ENCODE assay signal across 1 cellular context in genomic region chr4:75630932-75631320, GRCh38.
TF ChIP-seq lines count a peak whose summit lies in the region.

No MANE protein-coding gene starts in this region.

TF ChIP-seq in GM23338, 12 proteins besides CTCF, POLR2A, EP300 and RAD21 (continued from another document):
- TF ChIP-seq, protein P1, sequence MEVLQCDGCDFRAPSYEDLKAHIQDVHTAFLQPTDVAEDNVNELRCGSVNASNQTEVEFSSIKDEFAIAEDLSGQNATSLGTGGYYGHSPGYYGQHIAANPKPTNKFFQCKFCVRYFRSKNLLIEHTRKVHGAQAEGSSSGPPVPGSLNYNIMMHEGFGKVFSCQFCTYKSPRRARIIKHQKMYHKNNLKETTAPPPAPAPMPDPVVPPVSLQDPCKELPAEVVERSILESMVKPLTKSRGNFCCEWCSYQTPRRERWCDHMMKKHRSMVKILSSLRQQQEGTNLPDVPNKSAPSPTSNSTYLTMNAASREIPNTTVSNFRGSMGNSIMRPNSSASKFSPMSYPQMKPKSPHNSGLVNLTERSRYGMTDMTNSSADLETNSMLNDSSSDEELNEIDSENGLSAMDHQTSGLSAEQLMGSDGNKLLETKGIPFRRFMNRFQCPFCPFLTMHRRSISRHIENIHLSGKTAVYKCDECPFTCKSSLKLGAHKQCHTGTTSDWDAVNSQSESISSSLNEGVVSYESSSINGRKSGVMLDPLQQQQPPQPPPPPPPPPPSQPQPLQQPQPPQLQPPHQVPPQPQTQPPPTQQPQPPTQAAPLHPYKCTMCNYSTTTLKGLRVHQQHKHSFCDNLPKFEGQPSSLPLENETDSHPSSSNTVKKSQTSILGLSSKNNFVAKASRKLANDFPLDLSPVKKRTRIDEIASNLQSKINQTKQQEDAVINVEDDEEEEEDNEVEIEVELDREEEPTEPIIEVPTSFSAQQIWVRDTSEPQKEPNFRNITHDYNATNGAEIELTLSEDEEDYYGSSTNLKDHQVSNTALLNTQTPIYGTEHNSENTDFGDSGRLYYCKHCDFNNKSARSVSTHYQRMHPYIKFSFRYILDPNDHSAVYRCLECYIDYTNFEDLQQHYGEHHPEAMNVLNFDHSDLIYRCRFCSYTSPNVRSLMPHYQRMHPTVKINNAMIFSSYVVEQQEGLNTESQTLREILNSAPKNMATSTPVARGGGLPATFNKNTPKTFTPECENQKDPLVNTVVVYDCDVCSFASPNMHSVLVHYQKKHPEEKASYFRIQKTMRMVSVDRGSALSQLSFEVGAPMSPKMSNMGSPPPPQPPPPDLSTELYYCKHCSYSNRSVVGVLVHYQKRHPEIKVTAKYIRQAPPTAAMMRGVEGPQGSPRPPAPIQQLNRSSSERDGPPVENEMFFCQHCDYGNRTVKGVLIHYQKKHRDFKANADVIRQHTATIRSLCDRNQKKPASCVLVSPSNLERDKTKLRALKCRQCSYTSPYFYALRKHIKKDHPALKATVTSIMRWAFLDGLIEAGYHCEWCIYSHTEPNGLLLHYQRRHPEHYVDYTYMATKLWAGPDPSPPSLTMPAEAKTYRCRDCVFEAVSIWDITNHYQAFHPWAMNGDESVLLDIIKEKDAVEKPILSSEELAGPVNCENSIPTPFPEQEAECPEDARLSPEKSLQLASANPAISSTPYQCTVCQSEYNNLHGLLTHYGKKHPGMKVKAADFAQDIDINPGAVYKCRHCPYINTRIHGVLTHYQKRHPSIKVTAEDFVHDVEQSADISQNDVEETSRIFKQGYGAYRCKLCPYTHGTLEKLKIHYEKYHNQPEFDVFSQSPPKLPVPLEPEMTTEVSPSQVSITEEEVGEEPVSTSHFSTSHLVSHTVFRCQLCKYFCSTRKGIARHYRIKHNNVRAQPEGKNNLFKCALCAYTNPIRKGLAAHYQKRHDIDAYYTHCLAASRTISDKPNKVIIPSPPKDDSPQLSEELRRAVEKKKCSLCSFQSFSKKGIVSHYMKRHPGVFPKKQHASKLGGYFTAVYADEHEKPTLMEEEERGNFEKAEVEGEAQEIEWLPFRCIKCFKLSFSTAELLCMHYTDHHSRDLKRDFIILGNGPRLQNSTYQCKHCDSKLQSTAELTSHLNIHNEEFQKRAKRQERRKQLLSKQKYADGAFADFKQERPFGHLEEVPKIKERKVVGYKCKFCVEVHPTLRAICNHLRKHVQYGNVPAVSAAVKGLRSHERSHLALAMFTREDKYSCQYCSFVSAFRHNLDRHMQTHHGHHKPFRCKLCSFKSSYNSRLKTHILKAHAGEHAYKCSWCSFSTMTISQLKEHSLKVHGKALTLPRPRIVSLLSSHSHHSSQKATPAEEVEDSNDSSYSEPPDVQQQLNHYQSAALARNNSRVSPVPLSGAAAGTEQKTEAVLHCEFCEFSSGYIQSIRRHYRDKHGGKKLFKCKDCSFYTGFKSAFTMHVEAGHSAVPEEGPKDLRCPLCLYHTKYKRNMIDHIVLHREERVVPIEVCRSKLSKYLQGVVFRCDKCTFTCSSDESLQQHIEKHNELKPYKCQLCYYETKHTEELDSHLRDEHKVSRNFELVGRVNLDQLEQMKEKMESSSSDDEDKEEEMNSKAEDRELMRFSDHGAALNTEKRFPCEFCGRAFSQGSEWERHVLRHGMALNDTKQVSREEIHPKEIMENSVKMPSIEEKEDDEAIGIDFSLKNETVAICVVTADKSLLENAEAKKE (CRISPR knock-in tag; IDR thresholded peaks at IDR 0.05) = no peak
- TF ChIP-seq ZNF114 (CRISPR knock-in tag; IDR thresholded peaks at IDR 0.05) = no peak
- TF ChIP-seq EZH2phosphoT487 (IDR thresholded peaks at IDR 0.05; ENCODE audit: unreplicated experiment) = no peak
- no peak for TF ChIP-seq EZH2 (IDR thresholded peaks at IDR 0.05; ENCODE audit: low read depth, unreplicated experiment)
- no peak for TF ChIP-seq ZNF331 (CRISPR knock-in tag; IDR thresholded peaks at IDR 0.05; ENCODE audit: low read depth)
- TF ChIP-seq JUNB (IDR thresholded peaks at IDR 0.05; ENCODE audit: unreplicated experiment) = no peak
- TF ChIP-seq NANOG (IDR thresholded peaks at IDR 0.05; ENCODE audit: borderline replicate concordance) = no peak
- TF ChIP-seq STAT1 (IDR thresholded peaks at IDR 0.05; ENCODE audit: unreplicated experiment) = no peak
- TF ChIP-seq, protein P2, sequence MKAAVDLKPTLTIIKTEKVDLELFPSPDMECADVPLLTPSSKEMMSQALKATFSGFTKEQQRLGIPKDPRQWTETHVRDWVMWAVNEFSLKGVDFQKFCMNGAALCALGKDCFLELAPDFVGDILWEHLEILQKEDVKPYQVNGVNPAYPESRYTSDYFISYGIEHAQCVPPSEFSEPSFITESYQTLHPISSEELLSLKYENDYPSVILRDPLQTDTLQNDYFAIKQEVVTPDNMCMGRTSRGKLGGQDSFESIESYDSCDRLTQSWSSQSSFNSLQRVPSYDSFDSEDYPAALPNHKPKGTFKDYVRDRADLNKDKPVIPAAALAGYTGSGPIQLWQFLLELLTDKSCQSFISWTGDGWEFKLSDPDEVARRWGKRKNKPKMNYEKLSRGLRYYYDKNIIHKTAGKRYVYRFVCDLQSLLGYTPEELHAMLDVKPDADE (IDR thresholded peaks at IDR 0.05) = no peak
